Comparison of ENCODE assay signal across 19 cellular contexts in the genomic region with DNA sequence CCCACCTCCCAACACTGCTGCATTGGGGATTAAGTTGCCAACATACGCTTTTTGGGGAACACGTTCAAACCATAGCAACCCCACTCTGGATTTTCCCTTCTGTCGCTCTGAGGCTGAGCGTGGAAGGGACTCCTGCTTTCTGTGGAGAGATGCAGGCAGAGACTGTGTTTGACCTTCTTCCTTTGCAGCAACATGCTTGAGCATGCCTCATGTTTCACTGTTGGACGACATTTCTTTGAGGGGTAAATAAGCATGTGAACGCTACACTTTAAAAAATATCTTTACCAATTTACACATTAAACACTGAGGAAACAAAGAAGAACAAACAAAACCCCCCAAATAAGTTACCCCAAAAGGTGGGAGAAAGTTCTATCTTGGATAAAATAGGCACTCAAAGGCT. TPM values are rescaled to one million over a fixed set of nuclear protein-coding genes. Genes with fewer than 3 reads are reported as not detected.
A peak's percentile ranks its signal among the peaks of the same experiment; 100 is the strongest.
DNase-seq lines count a peak whose midpoint lies in the region; ATAC-seq and TF ChIP-seq lines count a peak whose summit lies in the region.
"Had no signal": no experiment of that assay in that cellular context is flagged by ENCODE, and none has a peak within 500 bp of the region (broad histone marks: within the 10 kb centered on the region; RNA-seq: fewer than 3 reads in every experiment).

No MANE protein-coding gene starts in this region.

- no peak overlapping the region for H3K27ac ChIP-seq in naive thymus-derived CD4-positive, alpha-beta T cell (ENCODE audit: low read depth, low read length)
- no peak overlapping the region for H3K27ac ChIP-seq in CD4-positive, alpha-beta T cell (ENCODE audit: low read depth, low read length)
- H3K27ac ChIP-seq: GM23248 had no signal

- no peaks in the 10 kb centered on the region for H3K9me3 Mint-ChIP-seq in activated CD8-positive, alpha-beta memory T cell treated with anti-CD3 and anti-CD28 coated beads, Interleukin-2, amount 10 ng/mL, durations not matched to agents 7 days and 5 days (ENCODE audit: low read depth)
- H3K9me3 Mint-ChIP-seq in activated T-helper 2 cell treated with anti-CD3 and anti-CD28 coated beads, Interferon-gamma antibody, Interleukin-2, Interleukin-4, amounts not matched to agents 10 μg/mL and 5 μg/mL and 100 μg/mL, durations not matched to agents 14 hours and 24 hours and 36 hours, result peaks cover 6% of the 10 kb centered on the region
- no peaks in the 10 kb centered on the region for H3K9me3 Mint-ChIP-seq in osteocyte (ENCODE audit: unreplicated experiment)
- H3K9me3 Mint-ChIP-seq in naive thymus-derived CD4-positive, alpha-beta T cell, result peaks cover 0 to 2% (median 0%) of the 10 kb centered on the region in 11 donors
- no peaks in the 10 kb centered on the region for H3K9me3 Mint-ChIP-seq in CD4-positive, alpha-beta T cell
- H3K9me3 Mint-ChIP-seq: CD4-positive, CD25-positive, alpha-beta regulatory T cell had no signal

- H3K4me3 ChIP-seq in epithelial cell of esophagus (ENCODE audit: low read length), result no peak overlapping the region
- no peak overlapping the region for H3K4me3 ChIP-seq in naive thymus-derived CD4-positive, alpha-beta T cell (ENCODE audit: low read length)
- H3K4me3 ChIP-seq: GM23248, HAP-1 had no signal

- H3K4me3 Mint-ChIP-seq in activated CD8-positive, alpha-beta memory T cell treated with anti-CD3 and anti-CD28 coated beads, Interleukin-2, amount 10 ng/mL, durations not matched to agents 7 days and 5 days, result no peak overlapping the region
- H3K4me3 Mint-ChIP-seq in activated T-helper 2 cell treated with anti-CD3 and anti-CD28 coated beads, Interferon-gamma antibody, Interleukin-2, Interleukin-4, amounts not matched to agents 10 μg/mL and 5 μg/mL and 100 μg/mL, durations not matched to agents 14 hours and 24 hours and 36 hours (ENCODE audit: low read depth), result no peak overlapping the region
- no peak overlapping the region for H3K4me3 Mint-ChIP-seq in osteocyte (ENCODE audit: unreplicated experiment)
- no peak overlapping the region for H3K4me3 Mint-ChIP-seq in naive thymus-derived CD4-positive, alpha-beta T cell
- no peak overlapping the region for H3K4me3 Mint-ChIP-seq in CD4-positive, alpha-beta T cell
- H3K4me3 Mint-ChIP-seq: CD4-positive, CD25-positive, alpha-beta regulatory T cell had no signal

- DNase-seq in activated CD8-positive, alpha-beta memory T cell treated with anti-CD3 and anti-CD28 coated beads, Interleukin-2, amount 10 ng/mL, durations not matched to agents 7 days and 5 days, result no peak
- no peak for DNase-seq in activated CD8-positive, alpha-beta memory T cell treated with anti-CD3 and anti-CD28 coated beads for 24 hours
- no peak for DNase-seq in activated T-helper 2 cell treated with anti-CD3 and anti-CD28 coated beads, Interferon-gamma antibody, Interleukin-2, Interleukin-4, amounts not matched to agents 10 μg/mL and 5 μg/mL and 100 μg/mL, durations not matched to agents 14 hours and 24 hours and 36 hours (ENCODE audit: low spot score)
- DNase-seq in epithelial cell of esophagus (ENCODE audit: low read depth) (peak; percentile 66), osteocyte (ENCODE audit: extremely low spot score, unreplicated experiment) (peak; percentile 44)
- no peak for DNase-seq in naive thymus-derived CD4-positive, alpha-beta T cell
- DNase-seq in CD4-positive, alpha-beta T cell, result no peak
- DNase-seq: Caco-2; CD4-positive, CD25-positive, alpha-beta regulatory T cell; DMS 273 treated with DMSO at 0.1 percent for 48 hours; DMS79 treated with DMSO at 0.1 percent for 48 hours; GM23248; Kasumi-1; NCI-H1694; NCI-H2081; NCI-H446; NCI-H526 had no signal

- CTCF ChIA-PET in activated CD8-positive, alpha-beta memory T cell treated with anti-CD3 and anti-CD28 coated beads, Interleukin-2, amount 10 ng/mL, durations not matched to agents 7 days and 5 days (lab: Charles Lee), result interaction anchor here (1.3 to 1.4 kb wide), 2 partner anchors 15 to 33 kb away, joined by 3 to 6 read pairs; a partner anchor contains a TSS
- CTCF ChIA-PET in naive thymus-derived CD4-positive, alpha-beta T cell (lab: Charles Lee), result no interaction called here
- CTCF ChIA-PET in CD4-positive, alpha-beta T cell (lab: Charles Lee), result interaction anchor here (1.4 kb wide), 1 partner anchor 9 kb away, joined by 3 read pairs; no protein-coding TSS in a partner anchor

- POLR2A ChIA-PET in naive thymus-derived CD4-positive, alpha-beta T cell (lab: Charles Lee), result interaction anchor here (1.4 kb wide), 1 partner anchor 15 kb away, joined by 3 read pairs; no protein-coding TSS in a partner anchor
- POLR2A ChIA-PET in CD4-positive, alpha-beta T cell (lab: Charles Lee), result interaction anchor here (1.8 kb wide), 1 partner anchor 15 kb away, joined by 5 read pairs; no protein-coding TSS in a partner anchor

- H3K36me3 ChIP-seq in naive thymus-derived CD4-positive, alpha-beta T cell (ENCODE audit: control insufficient read depth in 2 of 3, insufficient read depth in 3 of 3, low read length in 3 of 3), result no peaks in the 10 kb centered on the region
- H3K36me3 ChIP-seq: HAP-1 had no signal

- intact Hi-C loops in activated T-helper 2 cell treated with anti-CD3 and anti-CD28 coated beads, Interferon-gamma antibody, Interleukin-2, Interleukin-4, amounts not matched to agents 10 μg/mL and 5 μg/mL and 100 μg/mL, durations not matched to agents 14 hours and 24 hours and 36 hours (cut with micrococcal nuclease), result loop anchor here (1.0 to 5.0 kb wide), 3 partner anchors 8 to 552 kb away; a partner anchor contains a TSS
- intact Hi-C loops in naive thymus-derived CD4-positive, alpha-beta T cell (cut with micrococcal nuclease), result loop anchor here in 1 of 2 donors (5.0 kb wide), 1 partner anchor 33 kb away; a partner anchor contains a TSS
- intact Hi-C loops in CD4-positive, alpha-beta T cell (cut with DNase I, micrococcal nuclease), result loop anchor here in 1 of 2 experiments (5.0 kb wide), 1 partner anchor 72 kb away; no protein-coding TSS in a partner anchor

- TF ChIP-seq CTCF in epithelial cell of esophagus (IDR thresholded peaks at IDR 0.05; ENCODE audit: insufficient read depth, low read depth, low read length, missing control alignments) (no peak), osteocyte (IDR thresholded peaks at IDR 0.05) (no peak)
- TF ChIP-seq CTCF in CD4-positive, alpha-beta T cell (IDR thresholded peaks at IDR 0.05), result no peak

- H3K4me1 ChIP-seq in naive thymus-derived CD4-positive, alpha-beta T cell (ENCODE audit: control insufficient read depth in 2 of 2, insufficient read depth in 2 of 2, low read length in 2 of 2), result peaks cover 0 to 9% of the 10 kb centered on the region in 2 donors
- H3K4me1 ChIP-seq: Caco-2, HAP-1 had no signal

- no peaks in the 10 kb centered on the region for H3K27me3 Mint-ChIP-seq in activated CD8-positive, alpha-beta memory T cell treated with anti-CD3 and anti-CD28 coated beads, Interleukin-2, amount 10 ng/mL, durations not matched to agents 7 days and 5 days
- no peaks in the 10 kb centered on the region for H3K27me3 Mint-ChIP-seq in activated T-helper 2 cell treated with anti-CD3 and anti-CD28 coated beads, Interferon-gamma antibody, Interleukin-2, Interleukin-4, amounts not matched to agents 10 μg/mL and 5 μg/mL and 100 μg/mL, durations not matched to agents 14 hours and 24 hours and 36 hours (ENCODE audit: low read depth)
- no peaks in the 10 kb centered on the region for H3K27me3 Mint-ChIP-seq in osteocyte (ENCODE audit: unreplicated experiment)
- H3K27me3 Mint-ChIP-seq in naive thymus-derived CD4-positive, alpha-beta T cell, result peaks cover 0 to 2% (median 0%) of the 10 kb centered on the region in 5 donors
- H3K27me3 Mint-ChIP-seq in CD4-positive, alpha-beta T cell, result no peaks in the 10 kb centered on the region
- H3K27me3 Mint-ChIP-seq: CD4-positive, CD25-positive, alpha-beta regulatory T cell had no signal

- peaks cover 63% of the 10 kb centered on the region for H3K4me1 Mint-ChIP-seq in activated CD8-positive, alpha-beta memory T cell treated with anti-CD3 and anti-CD28 coated beads, Interleukin-2, amount 10 ng/mL, durations not matched to agents 7 days and 5 days
- peaks cover 65% of the 10 kb centered on the region for H3K4me1 Mint-ChIP-seq in activated T-helper 2 cell treated with anti-CD3 and anti-CD28 coated beads, Interferon-gamma antibody, Interleukin-2, Interleukin-4, amounts not matched to agents 10 μg/mL and 5 μg/mL and 100 μg/mL, durations not matched to agents 14 hours and 24 hours and 36 hours (ENCODE audit: low read depth)
- no peaks in the 10 kb centered on the region for H3K4me1 Mint-ChIP-seq in osteocyte (ENCODE audit: unreplicated experiment)
- peaks cover 9 to 53% (median 16%) of the 10 kb centered on the region in 7 donors for H3K4me1 Mint-ChIP-seq in naive thymus-derived CD4-positive, alpha-beta T cell
- peaks cover 25% of the 10 kb centered on the region for H3K4me1 Mint-ChIP-seq in CD4-positive, alpha-beta T cell (ENCODE audit: low read depth)

- ATAC-seq in activated CD8-positive, alpha-beta memory T cell treated with anti-CD3 and anti-CD28 coated beads, Interleukin-2, amount 10 ng/mL, durations not matched to agents 7 days and 5 days, result no peak
- ATAC-seq in naive thymus-derived CD4-positive, alpha-beta T cell, result no peak
- no peak for ATAC-seq in CD4-positive, alpha-beta T cell (ENCODE audit: poor library complexity)
- ATAC-seq: Right ventricle myocardium inferior had no signal

- no peaks in the 10 kb centered on the region for H3K27me3 ChIP-seq in naive thymus-derived CD4-positive, alpha-beta T cell (ENCODE audit: control insufficient read depth in 2 of 2, insufficient read depth in 2 of 2, low read length in 2 of 2)
- no peaks in the 10 kb centered on the region for H3K27me3 ChIP-seq in CD4-positive, alpha-beta T cell (ENCODE audit: control insufficient read depth, insufficient read depth, low read length)

- H3K36me3 Mint-ChIP-seq in activated CD8-positive, alpha-beta memory T cell treated with anti-CD3 and anti-CD28 coated beads, Interleukin-2, amount 10 ng/mL, durations not matched to agents 7 days and 5 days, result peaks cover 5% of the 10 kb centered on the region
- peaks cover 3% of the 10 kb centered on the region for H3K36me3 Mint-ChIP-seq in activated T-helper 2 cell treated with anti-CD3 and anti-CD28 coated beads, Interferon-gamma antibody, Interleukin-2, Interleukin-4, amounts not matched to agents 10 μg/mL and 5 μg/mL and 100 μg/mL, durations not matched to agents 14 hours and 24 hours and 36 hours (ENCODE audit: low read depth)
- peaks cover 2% of the 10 kb centered on the region for H3K36me3 Mint-ChIP-seq in osteocyte (ENCODE audit: unreplicated experiment)
- H3K36me3 Mint-ChIP-seq in naive thymus-derived CD4-positive, alpha-beta T cell, result peaks cover 0 to 4% (median 0%) of the 10 kb centered on the region in 5 donors
- no peaks in the 10 kb centered on the region for H3K36me3 Mint-ChIP-seq in CD4-positive, alpha-beta T cell (ENCODE audit: low read depth)
- H3K36me3 Mint-ChIP-seq: CD4-positive, CD25-positive, alpha-beta regulatory T cell had no signal

- H3K27ac Mint-ChIP-seq in activated CD8-positive, alpha-beta memory T cell treated with anti-CD3 and anti-CD28 coated beads, Interleukin-2, amount 10 ng/mL, durations not matched to agents 7 days and 5 days, result peak overlapping the region; percentile 84
- peak overlapping the region; percentile 86 for H3K27ac Mint-ChIP-seq in activated T-helper 2 cell treated with anti-CD3 and anti-CD28 coated beads, Interferon-gamma antibody, Interleukin-2, Interleukin-4, amounts not matched to agents 10 μg/mL and 5 μg/mL and 100 μg/mL, durations not matched to agents 14 hours and 24 hours and 36 hours
- no peak overlapping the region for H3K27ac Mint-ChIP-seq in osteocyte (ENCODE audit: unreplicated experiment)
- peak overlapping the region in 1 of 9 donors; percentile 82 for H3K27ac Mint-ChIP-seq in naive thymus-derived CD4-positive, alpha-beta T cell
- H3K27ac Mint-ChIP-seq in CD4-positive, alpha-beta T cell, result no peak overlapping the region
- H3K27ac Mint-ChIP-seq: CD4-positive, CD25-positive, alpha-beta regulatory T cell had no signal

- H3K9me3 ChIP-seq in naive thymus-derived CD4-positive, alpha-beta T cell (ENCODE audit: control insufficient read depth in 2 of 3, low read length in 3 of 3), result no peaks in the 10 kb centered on the region
- H3K9me3 ChIP-seq in CD4-positive, alpha-beta T cell (ENCODE audit: control insufficient read depth, low read length), result no peaks in the 10 kb centered on the region
- H3K9me3 ChIP-seq: Caco-2, HAP-1 had no signal

RNA-seq across cellular contexts. Expression of a gene that starts 14.2 kb away (rescaled TPM):
- total RNA-seq in activated CD8-positive, alpha-beta memory T cell treated with anti-CD3 and anti-CD28 coated beads, Interleukin-2, amount 10 ng/mL, durations not matched to agents 7 days and 5 days, result 10 to 100 TPM; 44.7 to 53.0 TPM
- 55.8 and 58.7 TPM in 2 replicates for total RNA-seq in activated T-helper 2 cell treated with anti-CD3 and anti-CD28 coated beads, Interferon-gamma antibody, Interleukin-2, Interleukin-4, amounts not matched to agents 10 μg/mL and 5 μg/mL and 100 μg/mL, durations not matched to agents 14 hours and 24 hours and 36 hours
- total RNA-seq in osteocyte, result 44.3 and 46.1 TPM in 2 replicates
- 10 to 100 TPM; 19.2 to 44.1 (median 25.3) TPM for total RNA-seq in naive thymus-derived CD4-positive, alpha-beta T cell
- polyA plus RNA-seq in naive thymus-derived CD4-positive, alpha-beta T cell, result 1 to 10 TPM; 5.1 to 6.0 TPM
- total RNA-seq in CD4-positive, alpha-beta T cell, result 10 to 100 TPM; 48.5 to 49.8 TPM

RNA-seq across cellular contexts. Expression of a gene that starts 33.2 kb away (rescaled TPM):
- total RNA-seq in activated CD8-positive, alpha-beta memory T cell treated with anti-CD3 and anti-CD28 coated beads, Interleukin-2, amount 10 ng/mL, durations not matched to agents 7 days and 5 days, result 10 to 100 TPM; 33.4 to 34.9 TPM
- 38.2 TPM in 2 replicates for total RNA-seq in activated T-helper 2 cell treated with anti-CD3 and anti-CD28 coated beads, Interferon-gamma antibody, Interleukin-2, Interleukin-4, amounts not matched to agents 10 μg/mL and 5 μg/mL and 100 μg/mL, durations not matched to agents 14 hours and 24 hours and 36 hours
- 17.9 and 19.4 TPM in 2 replicates for total RNA-seq in osteocyte
- 10 to 100 TPM in 3 of 5 experiments, 1 to 10 TPM in 2; 9.2 to 30.1 (median 19.3) TPM for total RNA-seq in naive thymus-derived CD4-positive, alpha-beta T cell
- 10 to 100 TPM; 16.5 to 33.2 TPM for polyA plus RNA-seq in naive thymus-derived CD4-positive, alpha-beta T cell
- total RNA-seq in CD4-positive, alpha-beta T cell, result 1 to 10 TPM; 6.2 to 6.7 TPM

Comparison
In these comparisons a context has a peak if more than half of its experiments do, and no peak if none do; other contexts are left out.
1. DNase-seq: peak in epithelial cell of esophagus (single experiment) and osteocyte (single experiment); none in activated CD8-positive, alpha-beta memory T cell treated with anti-CD3 and anti-CD28 coated beads, Interleukin-2, amount 10 ng/mL, durations not matched to agents 7 days and 5 days (single experiment), activated CD8-positive, alpha-beta memory T cell treated with anti-CD3 and anti-CD28 coated beads for 24 hours (single experiment), activated T-helper 2 cell treated with anti-CD3 and anti-CD28 coated beads, Interferon-gamma antibody, Interleukin-2, Interleukin-4, amounts not matched to agents 10 μg/mL and 5 μg/mL and 100 μg/mL, durations not matched to agents 14 hours and 24 hours and 36 hours (single experiment), naive thymus-derived CD4-positive, alpha-beta T cell (0 of 9) and CD4-positive, alpha-beta T cell (0 of 10).
2. H3K27ac Mint-ChIP-seq: peak in activated CD8-positive, alpha-beta memory T cell treated with anti-CD3 and anti-CD28 coated beads, Interleukin-2, amount 10 ng/mL, durations not matched to agents 7 days and 5 days (single experiment) and activated T-helper 2 cell treated with anti-CD3 and anti-CD28 coated beads, Interferon-gamma antibody, Interleukin-2, Interleukin-4, amounts not matched to agents 10 μg/mL and 5 μg/mL and 100 μg/mL, durations not matched to agents 14 hours and 24 hours and 36 hours (single experiment); none in osteocyte (single experiment) and CD4-positive, alpha-beta T cell (single experiment).